12 cellular contexts compared by ENCODE assay signal in genomic region chr19:16087940-16088339, GRCh38. TPM values are rescaled to one million over a fixed set of nuclear protein-coding genes. Genes with fewer than 3 reads are reported as not detected.
DNase-seq lines count a peak whose midpoint lies in the region; ATAC-seq, FAIRE-seq and TF ChIP-seq lines count a peak whose summit lies in the region.
"Had no signal": no experiment of that assay in that cellular context is flagged by ENCODE, and none has a peak within 500 bp of the region (broad histone marks: within the 10 kb centered on the region; RNA-seq: fewer than 3 reads in every experiment).

No MANE protein-coding gene starts in this region.

- peak overlapping the region; percentile 17 for H3K9ac ChIP-seq in NT2/D1 (ENCODE audit: insufficient read length, low read depth)

- no peaks in the 10 kb centered on the region for H3K9me2 ChIP-seq in OCI-LY7 (ENCODE audit: insufficient read depth, low read length)

- peak; percentile 20; the same call in 1 of the 2 replicates for TF ChIP-seq POLR2A in GM12891 (IDR thresholded peaks at IDR 0.05; ENCODE audit: low read depth, low read length)
- TF ChIP-seq POLR2A in esophagus squamous epithelium (IDR thresholded peaks at IDR 0.05): no peak

- intact Hi-C loops in esophagus squamous epithelium (cut with DNase I): no loop called here
- intact Hi-C loops in sciatic nerve (cut with DNase I): no loop called here
- intact Hi-C loops in OCI-LY7 (cut with micrococcal nuclease; ENCODE audit: unreplicated experiment): no loop called here

- WGBS in esophagus squamous epithelium, 2 donors: 35 to 62% methylated on average over 9 to 12 of the region's 12 CpGs

- CTCF ChIA-PET in OCI-LY7 (lab: Charles Lee; ENCODE audit: unreplicated experiment): no interaction called here

- DNase-seq in GM12891 (ENCODE audit: insufficient read length, low spot score) (no peak), NT2/D1 (ENCODE audit: low read depth, low spot score) (no peak), esophagus squamous epithelium (lab: John Stamatoyannopoulos, UW) (no peak), sciatic nerve (ENCODE audit: low spot score) (no peak), EL (no peak), OCI-LY7 (ENCODE audit: low spot score) (no peak)
- DNase-seq: effector CD4-positive, alpha-beta T cell; NCI-H2081 had no signal

- no peak overlapping the region for H2AFZ ChIP-seq in OCI-LY7 (ENCODE audit: low read length)

- no peaks in the 10 kb centered on the region for H3K9me3 ChIP-seq in NT2/D1 (ENCODE audit: insufficient read depth, low read length)
- no peaks in the 10 kb centered on the region for H3K9me3 ChIP-seq in esophagus squamous epithelium
- no peaks in the 10 kb centered on the region for H3K9me3 ChIP-seq in OCI-LY7 (ENCODE audit: low read length)

- H4K20me1 ChIP-seq in OCI-LY7 (ENCODE audit: insufficient read depth, low read length): no peaks in the 10 kb centered on the region

- H3K36me3 ChIP-seq in NT2/D1 (ENCODE audit: insufficient read depth, insufficient read length, low read length) (peaks cover 98% of the 10 kb centered on the region), esophagus squamous epithelium (peaks cover 76 to 100% (median 87%) of the 10 kb centered on the region in 3 donors), OCI-LY7 (ENCODE audit: insufficient read depth, low read length) (peaks cover 99% of the 10 kb centered on the region)

- H3K4me2 ChIP-seq in OCI-LY7 (ENCODE audit: low read length): no peak overlapping the region

- no peaks in the 10 kb centered on the region for H3K79me2 ChIP-seq in OCI-LY7 (ENCODE audit: insufficient read depth, low read depth, low read length)

- ATAC-seq in sciatic nerve (peak; percentile 7), GM19395 (IDR thresholded peaks at IDR 0.05; ENCODE audit: unreplicated experiment) (no peak), HG03520 (IDR thresholded peaks at IDR 0.05; ENCODE audit: unreplicated experiment) (no peak)

- H3K27me3 ChIP-seq in NT2/D1 (ENCODE audit: insufficient read depth, insufficient read length) (no peaks in the 10 kb centered on the region), esophagus squamous epithelium (no peaks in the 10 kb centered on the region)

- POLR2A ChIA-PET in OCI-LY7 (lab: Charles Lee): no interaction called here

- no peak for FAIRE-seq in GM12891 (lab: Jason Lieb, UNC)
- FAIRE-seq: H54 had no signal

- H3K4me3 ChIP-seq in NT2/D1 (ENCODE audit: insufficient read length, low read depth): no peak overlapping the region
- no peak overlapping the region for H3K4me3 ChIP-seq in esophagus squamous epithelium
- H3K4me3 ChIP-seq in OCI-LY7 (ENCODE audit: low read depth, low read length, poor library complexity, severe bottlenecking): no peak overlapping the region
- H3K4me3 ChIP-seq: lung had no signal

- peaks cover 2% of the 10 kb centered on the region for H3K4me1 ChIP-seq in NT2/D1 (ENCODE audit: insufficient read depth, insufficient read length)
- peaks cover 22 to 62% (median 25%) of the 10 kb centered on the region in 3 donors for H3K4me1 ChIP-seq in esophagus squamous epithelium
- peaks cover 14% of the 10 kb centered on the region for H3K4me1 ChIP-seq in OCI-LY7 (ENCODE audit: insufficient read depth, low read length, poor library complexity, severe bottlenecking)

- no peak for TF ChIP-seq CTCF in esophagus squamous epithelium (IDR thresholded peaks at IDR 0.05)
- TF ChIP-seq CTCF in OCI-LY7 (conservative IDR thresholded peaks at IDR 0.05; ENCODE audit: low read length): no peak

- H3K27ac ChIP-seq in esophagus squamous epithelium (peak overlapping the region; percentile 28 to 78 (median 68)), OCI-LY7 (ENCODE audit: low read depth, low read length, poor library complexity, severe bottlenecking) (no peak overlapping the region)

- no TSS peak for BruUV-seq in OCI-LY7 (replicated peaks; lab: Mats Ljungman, UMichigan)

TF ChIP-seq in GM12891, 5 proteins besides CTCF, POLR2A, EP300 and RAD21:
- no peak for TF ChIP-seq TAF1 (IDR thresholded peaks at IDR 0.05; ENCODE audit: low read depth, low read length)
- TF ChIP-seq SPI1 (IDR thresholded peaks at IDR 0.05; ENCODE audit: low read depth, low read length): no peak
- TF ChIP-seq POU2F2 (IDR thresholded peaks at IDR 0.05; ENCODE audit: low read depth, low read length): no peak
- no peak for TF ChIP-seq PAX5 (IDR thresholded peaks at IDR 0.05; ENCODE audit: insufficient read depth, low read length, severe bottlenecking)
- TF ChIP-seq POLR2AphosphoS5 (IDR thresholded peaks at IDR 0.05; ENCODE audit: low read depth, low read length): peak; percentile 66

RNA-seq across cellular contexts. Expression of gene TPM4, which starts 11.6 kb away (rescaled TPM):
- 247 TPM for polyA plus RNA-seq in GM12891 (2012; ENCODE audit: low read depth, missing spikeins)
- 100 to 1,000 TPM; 307 to 577 (median 369) TPM for total RNA-seq in esophagus squamous epithelium
- total RNA-seq in sciatic nerve: 543 TPM
- total RNA-seq in OCI-LY7 (2014; rRNA removed; shearing (Covaris generic)): 111 and 134 TPM in 2 replicates
- total RNA-seq in OCI-LY7 (2022): 98.1 and 108 TPM in 2 replicates

RNA-seq across cellular contexts. Expression of gene RAB8A, which starts 23.7 kb away (rescaled TPM):
- 118 TPM for polyA plus RNA-seq in GM12891 (2012; ENCODE audit: low read depth, missing spikeins)
- total RNA-seq in esophagus squamous epithelium (10 to 100 TPM; 39.5 to 70.9 (median 46.4) TPM), sciatic nerve (49.6 TPM), OCI-LY7 (2022) (124 and 138 TPM in 2 replicates)
- total RNA-seq in OCI-LY7 (2014; rRNA removed; shearing (Covaris generic)): 64.9 and 69.1 TPM in 2 replicates

RNA-seq across cellular contexts. Expression of gene HSH2D, which starts 55.5 kb away (rescaled TPM):
- polyA plus RNA-seq in GM12891 (2012; ENCODE audit: low read depth, missing spikeins): 75.2 TPM
- total RNA-seq in esophagus squamous epithelium (1 to 10 TPM in 1 of 4 donors, under 1 TPM in 2, not detected in 1; 0.31 to 1.1 (median 0.41) TPM), sciatic nerve (1.2 TPM), OCI-LY7 (2022) (70.4 and 79.0 TPM in 2 replicates)
- total RNA-seq in OCI-LY7 (2014; rRNA removed; shearing (Covaris generic)): 52.4 and 57.6 TPM in 2 replicates

Comparison
In these comparisons a context has a peak if more than half of its experiments do, and no peak if none do; other contexts are left out.
1. RNA of gene HSH2D, which starts 55.5 kb away (total RNA-seq): 52.4 to 79.0 TPM in OCI-LY7; 1.2 TPM in sciatic nerve (single experiment) and 0.31 to 1.1 TPM in esophagus squamous epithelium; every median in the first group is over 10 times any median in the second.